Comparison of ENCODE assay signal across 2 cellular contexts in the genomic region with DNA sequence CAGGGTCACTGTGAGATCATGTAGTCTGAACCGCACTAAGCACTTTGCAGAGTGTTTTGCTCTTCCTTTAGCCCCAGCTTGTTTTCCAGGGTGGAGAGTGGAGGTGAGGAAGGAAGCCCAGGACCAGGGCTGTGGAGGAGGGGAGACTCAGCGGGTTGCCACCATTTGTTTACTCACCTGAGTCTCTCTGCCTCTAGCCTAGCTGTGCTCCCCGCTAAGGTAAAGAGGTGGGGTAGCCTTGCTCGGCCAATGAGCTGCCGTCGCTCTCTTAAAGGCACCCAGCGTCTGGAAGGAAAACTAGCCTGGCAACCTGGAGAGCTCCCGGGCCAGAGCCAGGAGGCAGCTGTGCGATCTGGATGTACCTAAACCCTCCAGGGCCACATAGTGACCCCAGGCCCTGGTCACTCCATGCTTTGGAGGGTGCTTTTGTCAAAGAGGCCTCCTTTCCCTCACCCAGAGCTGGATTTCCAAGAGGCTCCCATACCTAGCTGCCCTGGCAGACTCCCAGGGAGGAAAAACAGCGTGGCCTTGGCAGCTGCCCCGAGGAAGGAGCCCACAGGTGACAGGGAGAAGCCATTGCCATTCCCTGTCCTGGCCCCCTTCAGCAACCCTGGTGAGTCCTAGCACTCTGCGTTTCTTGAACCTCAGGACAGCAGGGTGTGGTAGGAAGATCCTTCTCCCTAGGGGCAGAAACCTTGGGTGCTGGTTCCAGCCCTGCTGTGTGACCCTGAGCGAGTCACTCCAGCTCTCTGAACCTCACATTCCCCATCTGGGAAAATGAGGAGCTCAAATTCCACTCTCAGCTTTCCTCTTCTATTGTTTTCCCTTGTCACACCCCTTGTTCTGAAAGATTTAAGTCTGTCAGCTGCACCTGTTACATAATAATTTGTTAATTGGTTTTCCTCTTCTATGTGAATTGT.
TF ChIP-seq lines count a peak whose summit lies in the region.

No MANE protein-coding gene starts in this region.

TF ChIP-seq in WTC11, 78 proteins besides CTCF, POLR2A, EP300 and RAD21 (continued from another document):
- TF ChIP-seq, protein P1, sequence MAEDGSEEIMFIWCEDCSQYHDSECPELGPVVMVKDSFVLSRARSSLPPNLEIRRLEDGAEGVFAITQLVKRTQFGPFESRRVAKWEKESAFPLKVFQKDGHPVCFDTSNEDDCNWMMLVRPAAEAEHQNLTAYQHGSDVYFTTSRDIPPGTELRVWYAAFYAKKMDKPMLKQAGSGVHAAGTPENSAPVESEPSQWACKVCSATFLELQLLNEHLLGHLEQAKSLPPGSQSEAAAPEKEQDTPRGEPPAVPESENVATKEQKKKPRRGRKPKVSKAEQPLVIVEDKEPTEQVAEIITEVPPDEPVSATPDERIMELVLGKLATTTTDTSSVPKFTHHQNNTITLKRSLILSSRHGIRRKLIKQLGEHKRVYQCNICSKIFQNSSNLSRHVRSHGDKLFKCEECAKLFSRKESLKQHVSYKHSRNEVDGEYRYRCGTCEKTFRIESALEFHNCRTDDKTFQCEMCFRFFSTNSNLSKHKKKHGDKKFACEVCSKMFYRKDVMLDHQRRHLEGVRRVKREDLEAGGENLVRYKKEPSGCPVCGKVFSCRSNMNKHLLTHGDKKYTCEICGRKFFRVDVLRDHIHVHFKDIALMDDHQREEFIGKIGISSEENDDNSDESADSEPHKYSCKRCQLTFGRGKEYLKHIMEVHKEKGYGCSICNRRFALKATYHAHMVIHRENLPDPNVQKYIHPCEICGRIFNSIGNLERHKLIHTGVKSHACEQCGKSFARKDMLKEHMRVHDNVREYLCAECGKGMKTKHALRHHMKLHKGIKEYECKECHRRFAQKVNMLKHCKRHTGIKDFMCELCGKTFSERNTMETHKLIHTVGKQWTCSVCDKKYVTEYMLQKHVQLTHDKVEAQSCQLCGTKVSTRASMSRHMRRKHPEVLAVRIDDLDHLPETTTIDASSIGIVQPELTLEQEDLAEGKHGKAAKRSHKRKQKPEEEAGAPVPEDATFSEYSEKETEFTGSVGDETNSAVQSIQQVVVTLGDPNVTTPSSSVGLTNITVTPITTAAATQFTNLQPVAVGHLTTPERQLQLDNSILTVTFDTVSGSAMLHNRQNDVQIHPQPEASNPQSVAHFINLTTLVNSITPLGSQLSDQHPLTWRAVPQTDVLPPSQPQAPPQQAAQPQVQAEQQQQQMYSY (CRISPR knock-in tag; IDR thresholded peaks at IDR 0.05): peak; percentile 42; the same call in 1 of the 2 replicates
- TF ChIP-seq ELF4 (CRISPR knock-in tag; IDR thresholded peaks at IDR 0.05; ENCODE audit: low read depth) (no peak), RELA (CRISPR knock-in tag; IDR thresholded peaks at IDR 0.05; ENCODE audit: borderline replicate concordance) (no peak)
- TF ChIP-seq, protein P2, sequence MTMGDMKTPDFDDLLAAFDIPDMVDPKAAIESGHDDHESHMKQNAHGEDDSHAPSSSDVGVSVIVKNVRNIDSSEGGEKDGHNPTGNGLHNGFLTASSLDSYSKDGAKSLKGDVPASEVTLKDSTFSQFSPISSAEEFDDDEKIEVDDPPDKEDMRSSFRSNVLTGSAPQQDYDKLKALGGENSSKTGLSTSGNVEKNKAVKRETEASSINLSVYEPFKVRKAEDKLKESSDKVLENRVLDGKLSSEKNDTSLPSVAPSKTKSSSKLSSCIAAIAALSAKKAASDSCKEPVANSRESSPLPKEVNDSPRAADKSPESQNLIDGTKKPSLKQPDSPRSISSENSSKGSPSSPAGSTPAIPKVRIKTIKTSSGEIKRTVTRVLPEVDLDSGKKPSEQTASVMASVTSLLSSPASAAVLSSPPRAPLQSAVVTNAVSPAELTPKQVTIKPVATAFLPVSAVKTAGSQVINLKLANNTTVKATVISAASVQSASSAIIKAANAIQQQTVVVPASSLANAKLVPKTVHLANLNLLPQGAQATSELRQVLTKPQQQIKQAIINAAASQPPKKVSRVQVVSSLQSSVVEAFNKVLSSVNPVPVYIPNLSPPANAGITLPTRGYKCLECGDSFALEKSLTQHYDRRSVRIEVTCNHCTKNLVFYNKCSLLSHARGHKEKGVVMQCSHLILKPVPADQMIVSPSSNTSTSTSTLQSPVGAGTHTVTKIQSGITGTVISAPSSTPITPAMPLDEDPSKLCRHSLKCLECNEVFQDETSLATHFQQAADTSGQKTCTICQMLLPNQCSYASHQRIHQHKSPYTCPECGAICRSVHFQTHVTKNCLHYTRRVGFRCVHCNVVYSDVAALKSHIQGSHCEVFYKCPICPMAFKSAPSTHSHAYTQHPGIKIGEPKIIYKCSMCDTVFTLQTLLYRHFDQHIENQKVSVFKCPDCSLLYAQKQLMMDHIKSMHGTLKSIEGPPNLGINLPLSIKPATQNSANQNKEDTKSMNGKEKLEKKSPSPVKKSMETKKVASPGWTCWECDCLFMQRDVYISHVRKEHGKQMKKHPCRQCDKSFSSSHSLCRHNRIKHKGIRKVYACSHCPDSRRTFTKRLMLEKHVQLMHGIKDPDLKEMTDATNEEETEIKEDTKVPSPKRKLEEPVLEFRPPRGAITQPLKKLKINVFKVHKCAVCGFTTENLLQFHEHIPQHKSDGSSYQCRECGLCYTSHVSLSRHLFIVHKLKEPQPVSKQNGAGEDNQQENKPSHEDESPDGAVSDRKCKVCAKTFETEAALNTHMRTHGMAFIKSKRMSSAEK (CRISPR knock-in tag; IDR thresholded peaks at IDR 0.05; ENCODE audit: borderline replicate concordance): no peak

TF ChIP-seq in HepG2, 621 proteins besides CTCF, POLR2A, EP300 and RAD21 (continued from another document and continues in another):
- TF ChIP-seq, protein P3, sequence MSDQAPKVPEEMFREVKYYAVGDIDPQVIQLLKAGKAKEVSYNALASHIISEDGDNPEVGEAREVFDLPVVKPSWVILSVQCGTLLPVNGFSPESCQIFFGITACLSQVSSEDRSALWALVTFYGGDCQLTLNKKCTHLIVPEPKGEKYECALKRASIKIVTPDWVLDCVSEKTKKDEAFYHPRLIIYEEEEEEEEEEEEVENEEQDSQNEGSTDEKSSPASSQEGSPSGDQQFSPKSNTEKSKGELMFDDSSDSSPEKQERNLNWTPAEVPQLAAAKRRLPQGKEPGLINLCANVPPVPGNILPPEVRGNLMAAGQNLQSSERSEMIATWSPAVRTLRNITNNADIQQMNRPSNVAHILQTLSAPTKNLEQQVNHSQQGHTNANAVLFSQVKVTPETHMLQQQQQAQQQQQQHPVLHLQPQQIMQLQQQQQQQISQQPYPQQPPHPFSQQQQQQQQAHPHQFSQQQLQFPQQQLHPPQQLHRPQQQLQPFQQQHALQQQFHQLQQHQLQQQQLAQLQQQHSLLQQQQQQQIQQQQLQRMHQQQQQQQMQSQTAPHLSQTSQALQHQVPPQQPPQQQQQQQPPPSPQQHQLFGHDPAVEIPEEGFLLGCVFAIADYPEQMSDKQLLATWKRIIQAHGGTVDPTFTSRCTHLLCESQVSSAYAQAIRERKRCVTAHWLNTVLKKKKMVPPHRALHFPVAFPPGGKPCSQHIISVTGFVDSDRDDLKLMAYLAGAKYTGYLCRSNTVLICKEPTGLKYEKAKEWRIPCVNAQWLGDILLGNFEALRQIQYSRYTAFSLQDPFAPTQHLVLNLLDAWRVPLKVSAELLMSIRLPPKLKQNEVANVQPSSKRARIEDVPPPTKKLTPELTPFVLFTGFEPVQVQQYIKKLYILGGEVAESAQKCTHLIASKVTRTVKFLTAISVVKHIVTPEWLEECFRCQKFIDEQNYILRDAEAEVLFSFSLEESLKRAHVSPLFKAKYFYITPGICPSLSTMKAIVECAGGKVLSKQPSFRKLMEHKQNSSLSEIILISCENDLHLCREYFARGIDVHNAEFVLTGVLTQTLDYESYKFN (CRISPR knock-in tag; conservative IDR thresholded peaks at IDR 0.05): 0 out of 2 replicates have a peak, but pooled peaks have one; percentile 15
- TF ChIP-seq, protein P4, sequence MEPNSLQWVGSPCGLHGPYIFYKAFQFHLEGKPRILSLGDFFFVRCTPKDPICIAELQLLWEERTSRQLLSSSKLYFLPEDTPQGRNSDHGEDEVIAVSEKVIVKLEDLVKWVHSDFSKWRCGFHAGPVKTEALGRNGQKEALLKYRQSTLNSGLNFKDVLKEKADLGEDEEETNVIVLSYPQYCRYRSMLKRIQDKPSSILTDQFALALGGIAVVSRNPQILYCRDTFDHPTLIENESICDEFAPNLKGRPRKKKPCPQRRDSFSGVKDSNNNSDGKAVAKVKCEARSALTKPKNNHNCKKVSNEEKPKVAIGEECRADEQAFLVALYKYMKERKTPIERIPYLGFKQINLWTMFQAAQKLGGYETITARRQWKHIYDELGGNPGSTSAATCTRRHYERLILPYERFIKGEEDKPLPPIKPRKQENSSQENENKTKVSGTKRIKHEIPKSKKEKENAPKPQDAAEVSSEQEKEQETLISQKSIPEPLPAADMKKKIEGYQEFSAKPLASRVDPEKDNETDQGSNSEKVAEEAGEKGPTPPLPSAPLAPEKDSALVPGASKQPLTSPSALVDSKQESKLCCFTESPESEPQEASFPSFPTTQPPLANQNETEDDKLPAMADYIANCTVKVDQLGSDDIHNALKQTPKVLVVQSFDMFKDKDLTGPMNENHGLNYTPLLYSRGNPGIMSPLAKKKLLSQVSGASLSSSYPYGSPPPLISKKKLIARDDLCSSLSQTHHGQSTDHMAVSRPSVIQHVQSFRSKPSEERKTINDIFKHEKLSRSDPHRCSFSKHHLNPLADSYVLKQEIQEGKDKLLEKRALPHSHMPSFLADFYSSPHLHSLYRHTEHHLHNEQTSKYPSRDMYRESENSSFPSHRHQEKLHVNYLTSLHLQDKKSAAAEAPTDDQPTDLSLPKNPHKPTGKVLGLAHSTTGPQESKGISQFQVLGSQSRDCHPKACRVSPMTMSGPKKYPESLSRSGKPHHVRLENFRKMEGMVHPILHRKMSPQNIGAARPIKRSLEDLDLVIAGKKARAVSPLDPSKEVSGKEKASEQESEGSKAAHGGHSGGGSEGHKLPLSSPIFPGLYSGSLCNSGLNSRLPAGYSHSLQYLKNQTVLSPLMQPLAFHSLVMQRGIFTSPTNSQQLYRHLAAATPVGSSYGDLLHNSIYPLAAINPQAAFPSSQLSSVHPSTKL (CRISPR knock-in tag; IDR thresholded peaks at IDR 0.05): no peak
- no peak for TF ChIP-seq KLF11 (CRISPR knock-in tag; IDR thresholded peaks at IDR 0.05)
- no peak for TF ChIP-seq NR1H2 (CRISPR knock-in tag; IDR thresholded peaks at IDR 0.05; ENCODE audit: borderline replicate concordance, low read depth)
- peak; percentile 53; the same call in 1 of the 2 replicates for TF ChIP-seq KDM1A (CRISPR knock-in tag; IDR thresholded peaks at IDR 0.05)
- TF ChIP-seq, protein P5, sequence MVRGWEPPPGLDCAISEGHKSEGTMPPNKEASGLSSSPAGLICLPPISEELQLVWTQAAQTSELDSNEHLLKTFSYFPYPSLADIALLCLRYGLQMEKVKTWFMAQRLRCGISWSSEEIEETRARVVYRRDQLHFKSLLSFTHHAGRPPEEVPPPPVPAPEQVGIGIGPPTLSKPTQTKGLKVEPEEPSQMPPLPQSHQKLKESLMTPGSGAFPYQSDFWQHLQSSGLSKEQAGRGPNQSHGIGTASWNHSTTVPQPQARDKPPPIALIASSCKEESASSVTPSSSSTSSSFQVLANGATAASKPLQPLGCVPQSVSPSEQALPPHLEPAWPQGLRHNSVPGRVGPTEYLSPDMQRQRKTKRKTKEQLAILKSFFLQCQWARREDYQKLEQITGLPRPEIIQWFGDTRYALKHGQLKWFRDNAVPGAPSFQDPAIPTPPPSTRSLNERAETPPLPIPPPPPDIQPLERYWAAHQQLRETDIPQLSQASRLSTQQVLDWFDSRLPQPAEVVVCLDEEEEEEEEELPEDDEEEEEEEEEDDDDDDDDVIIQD (CRISPR knock-in tag; IDR thresholded peaks at IDR 0.05; ENCODE audit: low read depth): 0 out of 2 replicates have a peak, but pooled peaks have one; percentile 13
- no peak for TF ChIP-seq SOX6 (IDR thresholded peaks at IDR 0.05)
- 0 out of 2 replicates have a peak, but pooled peaks have one; percentile 10 for TF ChIP-seq SOX6 (CRISPR knock-in tag; IDR thresholded peaks at IDR 0.05)
- TF ChIP-seq ZNF274 (CRISPR knock-in tag; IDR thresholded peaks at IDR 0.05): 0 out of 2 replicates have a peak, but pooled peaks have one; percentile 30
- TF ChIP-seq, protein P6, sequence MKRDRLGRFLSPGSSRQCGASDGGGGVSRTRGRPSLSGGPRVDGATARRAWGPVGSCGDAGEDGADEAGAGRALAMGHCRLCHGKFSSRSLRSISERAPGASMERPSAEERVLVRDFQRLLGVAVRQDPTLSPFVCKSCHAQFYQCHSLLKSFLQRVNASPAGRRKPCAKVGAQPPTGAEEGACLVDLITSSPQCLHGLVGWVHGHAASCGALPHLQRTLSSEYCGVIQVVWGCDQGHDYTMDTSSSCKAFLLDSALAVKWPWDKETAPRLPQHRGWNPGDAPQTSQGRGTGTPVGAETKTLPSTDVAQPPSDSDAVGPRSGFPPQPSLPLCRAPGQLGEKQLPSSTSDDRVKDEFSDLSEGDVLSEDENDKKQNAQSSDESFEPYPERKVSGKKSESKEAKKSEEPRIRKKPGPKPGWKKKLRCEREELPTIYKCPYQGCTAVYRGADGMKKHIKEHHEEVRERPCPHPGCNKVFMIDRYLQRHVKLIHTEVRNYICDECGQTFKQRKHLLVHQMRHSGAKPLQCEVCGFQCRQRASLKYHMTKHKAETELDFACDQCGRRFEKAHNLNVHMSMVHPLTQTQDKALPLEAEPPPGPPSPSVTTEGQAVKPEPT (CRISPR knock-in tag; IDR thresholded peaks at IDR 0.05; ENCODE audit: low read depth): no peak
- peak; percentile 46; the same call in 1 of the 2 replicates for TF ChIP-seq NFYB (CRISPR knock-in tag; IDR thresholded peaks at IDR 0.05)
- TF ChIP-seq, protein P7, sequence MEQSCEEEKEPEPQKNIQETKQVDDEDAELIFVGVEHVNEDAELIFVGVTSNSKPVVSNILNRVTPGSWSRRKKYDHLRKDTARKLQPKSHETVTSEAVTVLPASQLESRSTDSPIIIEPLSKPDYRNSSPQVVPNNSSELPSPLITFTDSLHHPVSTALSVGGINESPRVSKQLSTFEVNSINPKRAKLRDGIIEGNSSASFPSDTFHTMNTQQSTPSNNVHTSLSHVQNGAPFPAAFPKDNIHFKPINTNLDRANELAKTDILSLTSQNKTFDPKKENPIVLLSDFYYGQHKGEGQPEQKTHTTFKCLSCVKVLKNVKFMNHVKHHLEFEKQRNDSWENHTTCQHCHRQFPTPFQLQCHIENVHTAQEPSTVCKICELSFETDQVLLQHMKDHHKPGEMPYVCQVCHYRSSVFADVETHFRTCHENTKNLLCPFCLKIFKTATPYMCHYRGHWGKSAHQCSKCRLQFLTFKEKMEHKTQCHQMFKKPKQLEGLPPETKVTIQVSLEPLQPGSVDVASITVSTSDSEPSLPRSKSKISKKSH (CRISPR knock-in tag; IDR thresholded peaks at IDR 0.05; ENCODE audit: borderline replicate concordance): no peak
- no peak for TF ChIP-seq GATAD1 (CRISPR knock-in tag; IDR thresholded peaks at IDR 0.05)
- TF ChIP-seq ZFP62 (CRISPR knock-in tag; IDR thresholded peaks at IDR 0.05): no peak
- TF ChIP-seq, protein P8, sequence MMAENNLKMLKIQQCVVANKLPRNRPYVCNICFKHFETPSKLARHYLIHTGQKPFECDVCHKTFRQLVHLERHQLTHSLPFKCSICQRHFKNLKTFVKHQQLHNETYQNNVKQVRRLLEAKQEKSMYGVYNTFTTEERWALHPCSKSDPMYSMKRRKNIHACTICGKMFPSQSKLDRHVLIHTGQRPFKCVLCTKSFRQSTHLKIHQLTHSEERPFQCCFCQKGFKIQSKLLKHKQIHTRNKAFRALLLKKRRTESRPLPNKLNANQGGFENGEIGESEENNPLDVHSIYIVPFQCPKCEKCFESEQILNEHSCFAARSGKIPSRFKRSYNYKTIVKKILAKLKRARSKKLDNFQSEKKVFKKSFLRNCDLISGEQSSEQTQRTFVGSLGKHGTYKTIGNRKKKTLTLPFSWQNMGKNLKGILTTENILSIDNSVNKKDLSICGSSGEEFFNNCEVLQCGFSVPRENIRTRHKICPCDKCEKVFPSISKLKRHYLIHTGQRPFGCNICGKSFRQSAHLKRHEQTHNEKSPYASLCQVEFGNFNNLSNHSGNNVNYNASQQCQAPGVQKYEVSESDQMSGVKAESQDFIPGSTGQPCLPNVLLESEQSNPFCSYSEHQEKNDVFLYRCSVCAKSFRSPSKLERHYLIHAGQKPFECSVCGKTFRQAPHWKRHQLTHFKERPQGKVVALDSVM (CRISPR knock-in tag; IDR thresholded peaks at IDR 0.05): no peak
